In genomic region chr13:82011355-82011754, GRCh38 we compare ENCODE assay signal across 26 cellular contexts.
"Had no signal": no experiment of that assay in that cellular context is flagged by ENCODE, and none has a peak within 500 bp of the region (broad histone marks: within the 10 kb centered on the region; RNA-seq: fewer than 3 reads in every experiment).

No MANE protein-coding gene starts in this region.

- H3K27ac ChIP-seq: breast epithelium, hepatocyte, lower lobe of right lung, sigmoid colon, thoracic aorta, upper lobe of left lung had no signal

- ATAC-seq: activated T-cell treated with anti-CD3 and anti-CD28 coated beads, Interleukin-2, amount 50 U/mL, for 4 hours; left lobe of liver; lower lobe of right lung; naive thymus-derived CD4-positive, alpha-beta T cell; stimulated activated naive B cell treated with anti-CD40 and anti-IgM and Interleukin-4, amounts not matched to agents 10 μg/mL and 1 μg/mL and 100 μg/mL, for 72 hours had no signal

- H3K9me3 ChIP-seq: breast epithelium, lower lobe of right lung, sigmoid colon, thoracic aorta, upper lobe of left lung had no signal

- H3K4me3 ChIP-seq: breast epithelium, hepatocyte, lower lobe of right lung, sigmoid colon, smooth muscle cell, thoracic aorta, upper lobe of left lung had no signal

- H3K27me3 ChIP-seq: breast epithelium, hepatocyte, sigmoid colon, upper lobe of left lung had no signal

- DNase-seq: activated CD4-positive, alpha-beta T cell treated with anti-CD3 and anti-CD28 coated beads for 4 hours; activated CD4-positive, alpha-beta T cell treated with anti-CD3 and anti-CD28 coated beads, Interleukin-2, amount 50 U/mL, for 48 hours; activated CD4-positive, CD25-positive, alpha-beta regulatory T cell; activated CD8-positive, alpha-beta memory T cell treated with anti-CD3 and anti-CD28 coated beads, Interleukin-2, amount 50 U/mL, for 48 hours; activated naive CD4-positive, alpha-beta T cell treated with Interleukin-2 at 50 U/mL for 16 hours; activated naive CD8-positive, alpha-beta T cell treated with anti-CD3 and anti-CD28 coated beads for 36 hours; activated T-cell treated with anti-CD3 and anti-CD28 coated beads, Interleukin-2, amount 50 U/mL, for 4 hours; amniotic stem cell; cortex of kidney; erythroblast; foreskin fibroblast; glutamatergic neuron; lower lobe of right lung; naive thymus-derived CD4-positive, alpha-beta T cell; sigmoid colon; stimulated activated CD4-positive, alpha-beta T cell treated with anti-CD3 and anti-CD28 coated beads, Interleukin-2, amount 100 ng/mL, for 48 hours; stimulated activated CD8-positive, alpha-beta memory T cell treated with anti-CD3 and anti-CD28 coated beads, Interleukin-4, amount 100 ng/mL, for 48 hours; stimulated activated naive B cell treated with anti-CD40 and anti-IgM and Interleukin-4, amounts not matched to agents 10 μg/mL and 1 μg/mL and 100 μg/mL, for 72 hours; T1000; upper lobe of left lung had no signal

- H3K4me2 ChIP-seq: hepatocyte, smooth muscle cell had no signal

- H2AFZ ChIP-seq: hepatocyte had no signal

- FAIRE-seq: endometrium had no signal

- H3K4me1 ChIP-seq: breast epithelium, lower lobe of right lung, sigmoid colon, upper lobe of left lung had no signal

- H3K36me3 ChIP-seq: breast epithelium, lower lobe of right lung, sigmoid colon, thoracic aorta, upper lobe of left lung had no signal

- H3K79me2 ChIP-seq: hepatocyte had no signal
